11 cellular contexts compared by ENCODE assay signal in the genomic region with DNA sequence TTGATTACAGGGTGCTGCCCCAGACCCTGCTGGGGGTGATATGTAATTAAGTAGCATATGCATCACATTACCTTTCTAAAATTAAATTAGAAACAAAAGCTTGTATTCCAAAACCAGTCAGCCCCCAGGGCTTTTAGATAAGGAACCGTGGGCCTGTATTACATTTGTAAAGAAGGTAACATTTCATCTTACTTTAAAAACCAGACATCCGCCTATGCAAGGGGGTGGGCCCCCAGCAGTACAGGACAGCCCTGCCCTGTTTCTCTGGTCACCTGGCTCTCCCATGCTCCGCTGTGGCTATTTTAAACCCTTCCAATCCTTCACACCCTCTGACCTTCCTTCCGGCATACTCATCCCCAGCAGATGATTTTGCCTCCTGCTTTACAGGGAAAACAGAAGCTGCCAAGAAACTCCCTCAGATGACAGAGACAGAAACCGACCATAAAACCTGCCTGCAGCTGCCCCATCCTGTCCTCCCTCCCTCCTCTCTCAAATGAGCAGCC. TPM values are rescaled to one million over a fixed set of nuclear protein-coding genes. Genes with fewer than 3 reads are reported as not detected.
DNase-seq lines count a peak whose midpoint lies in the region; ATAC-seq and TF ChIP-seq lines count a peak whose summit lies in the region.
"Had no signal": no experiment of that assay in that cellular context is flagged by ENCODE, and none has a peak within 500 bp of the region (broad histone marks: within the 10 kb centered on the region; RNA-seq: fewer than 3 reads in every experiment).

No MANE protein-coding gene starts in this region.

- H3K36me3 ChIP-seq in ascending aorta (no peaks in the 10 kb centered on the region), right atrium auricular region (no peaks in the 10 kb centered on the region), thoracic aorta (no peaks in the 10 kb centered on the region)

- peaks cover 0 to 6% (median 0%) of the 10 kb centered on the region in 4 donors for H3K4me1 Mint-ChIP-seq in naive thymus-derived CD8-positive, alpha-beta T cell

- no peak overlapping the region for H3K4me3 Mint-ChIP-seq in naive thymus-derived CD8-positive, alpha-beta T cell
- H3K4me3 Mint-ChIP-seq: activated CD4-positive, alpha-beta memory T cell treated with anti-CD3 and anti-CD28 coated beads for 36 hours; activated naive CD8-positive, alpha-beta T cell treated with anti-CD3 and anti-CD28 coated beads, Interleukin-2, amount 50 U/mL, for 24 hours had no signal

- POLR2A ChIA-PET in naive thymus-derived CD8-positive, alpha-beta T cell (lab: Charles Lee) = interaction anchor here (0.8 kb wide), 1 partner anchor 318 kb away, joined by 3 read pairs; no protein-coding TSS in a partner anchor

- H3K27ac ChIP-seq in ascending aorta = peak overlapping the region; percentile 90 to 92
- peak overlapping the region; percentile 77 to 79 for H3K27ac ChIP-seq in right atrium auricular region
- H3K27ac ChIP-seq in thoracic aorta = peak overlapping the region; percentile 73 to 94

- DNase-seq in SHP77 (lab: John Stamatoyannopoulos, UW) = peak; percentile 64 to 71
- DNase-seq in SHP77 treated with DMSO at 0.1 percent for 48 hours (lab: John Stamatoyannopoulos, UW) = no peak
- DNase-seq in ascending aorta (ENCODE audit: low spot score in 2 of 2) = no peak
- no peak for DNase-seq in right atrium auricular region (ENCODE audit: low spot score)
- no peak for DNase-seq in thoracic aorta (ENCODE audit: low spot score)
- no peak for DNase-seq in nucleus accumbens (lab: John Stamatoyannopoulos, UW)
- no peak for DNase-seq in activated gamma-delta T cell (lab: John Stamatoyannopoulos, UW)
- no peak for DNase-seq in naive thymus-derived CD8-positive, alpha-beta T cell
- DNase-seq: activated CD4-positive, alpha-beta memory T cell treated with anti-CD3 and anti-CD28 coated beads for 36 hours; activated naive CD8-positive, alpha-beta T cell treated with anti-CD3 and anti-CD28 coated beads, Interleukin-2, amount 50 U/mL, for 24 hours; NCI-H510A treated with DMSO at 0.1 percent for 48 hours had no signal

- H3K9me3 ChIP-seq in ascending aorta (no peaks in the 10 kb centered on the region), right atrium auricular region (no peaks in the 10 kb centered on the region), thoracic aorta (no peaks in the 10 kb centered on the region)

- H3K27me3 ChIP-seq in ascending aorta (no peaks in the 10 kb centered on the region), right atrium auricular region (no peaks in the 10 kb centered on the region), thoracic aorta (replicated peaks; ENCODE audit: insufficient read depth) (no peaks in the 10 kb centered on the region)

- no peak for TF ChIP-seq CTCF in ascending aorta (IDR thresholded peaks at IDR 0.05)
- no peak for TF ChIP-seq CTCF in right atrium auricular region (IDR thresholded peaks at IDR 0.05)
- TF ChIP-seq CTCF in thoracic aorta (IDR thresholded peaks at IDR 0.05) = no peak

- intact Hi-C loops in ascending aorta (cut with DNase I) = loop anchor here (2.0 to 5.0 kb wide), 2 partner anchors 21 to 101 kb away; no protein-coding TSS in a partner anchor

- H3K27me3 Mint-ChIP-seq in naive thymus-derived CD8-positive, alpha-beta T cell = peaks cover 7 to 22% (median 11%) of the 10 kb centered on the region in 5 donors

- no peak for ATAC-seq in thoracic aorta (ENCODE audit: insufficient number of reproducible peaks, low FRiP score, low read depth)
- ATAC-seq in naive thymus-derived CD8-positive, alpha-beta T cell = no peak
- ATAC-seq: activated naive CD8-positive, alpha-beta T cell treated with anti-CD3 and anti-CD28 coated beads, Interleukin-2, amount 50 U/mL, for 24 hours had no signal

- H3K36me3 Mint-ChIP-seq in naive thymus-derived CD8-positive, alpha-beta T cell = no peaks in the 10 kb centered on the region
- H3K36me3 Mint-ChIP-seq: activated CD4-positive, alpha-beta memory T cell treated with anti-CD3 and anti-CD28 coated beads for 36 hours had no signal

- H3K4me3 ChIP-seq in ascending aorta (peak overlapping the region in 1 of 2 donors; percentile 4), right atrium auricular region (no peak overlapping the region), thoracic aorta (peak overlapping the region; percentile 58)

- no peak overlapping the region for H3K27ac Mint-ChIP-seq in naive thymus-derived CD8-positive, alpha-beta T cell
- H3K27ac Mint-ChIP-seq: activated CD4-positive, alpha-beta memory T cell treated with anti-CD3 and anti-CD28 coated beads for 36 hours had no signal

- no peaks in the 10 kb centered on the region for H3K9me3 Mint-ChIP-seq in naive thymus-derived CD8-positive, alpha-beta T cell
- H3K9me3 Mint-ChIP-seq: activated CD4-positive, alpha-beta memory T cell treated with anti-CD3 and anti-CD28 coated beads for 36 hours; activated naive CD8-positive, alpha-beta T cell treated with anti-CD3 and anti-CD28 coated beads, Interleukin-2, amount 50 U/mL, for 24 hours had no signal

- H3K4me1 ChIP-seq in ascending aorta = peaks cover 10 to 34% of the 10 kb centered on the region in 2 donors
- H3K4me1 ChIP-seq in right atrium auricular region = peaks cover 0 to 29% of the 10 kb centered on the region in 2 donors
- peaks cover 20 to 51% of the 10 kb centered on the region in 2 donors for H3K4me1 ChIP-seq in thoracic aorta (ENCODE audit: control insufficient read depth in 1 of 2, low read depth in 2 of 2)

RNA-seq across cellular contexts. Expression of gene KCNC4, which starts 21.9 kb away (rescaled TPM):
- 8.4 TPM for total RNA-seq in ascending aorta
- total RNA-seq in right atrium auricular region = 1 to 10 TPM; 4.2 to 9.1 TPM
- 10 to 100 TPM; 12.7 to 17.6 TPM for total RNA-seq in thoracic aorta
- 10 to 100 TPM; 11.9 to 12.7 TPM for total RNA-seq in naive thymus-derived CD8-positive, alpha-beta T cell
- 1 to 10 TPM in 2 of 3 donors, under 1 TPM in 1; 0.90 to 3.1 (median 1.9) TPM for polyA plus RNA-seq in naive thymus-derived CD8-positive, alpha-beta T cell

RNA-seq across cellular contexts. Expression of gene SLC6A17, which starts 37.9 kb away (rescaled TPM):
- total RNA-seq in ascending aorta = 0.11 TPM
- not detected for total RNA-seq in right atrium auricular region
- under 1 TPM; 0.14 TPM for total RNA-seq in thoracic aorta
- not detected for total RNA-seq in naive thymus-derived CD8-positive, alpha-beta T cell
- not detected for polyA plus RNA-seq in naive thymus-derived CD8-positive, alpha-beta T cell

Comparison
In these comparisons a context has a peak if more than half of its experiments do, and no peak if none do; other contexts are left out.
1. DNase-seq: peak in SHP77 (2 of 2); none in SHP77 treated with DMSO at 0.1 percent for 48 hours (single experiment), ascending aorta (0 of 2), right atrium auricular region (single experiment), thoracic aorta (single experiment), nucleus accumbens (0 of 56), activated gamma-delta T cell (single experiment) and naive thymus-derived CD8-positive, alpha-beta T cell (0 of 10).
2. Peak in every context shown above with its lines, with median percentiles within 50 percentile points of each other: H3K27ac ChIP-seq.